ENCODE assay signal across 9 cellular contexts in genomic region chr19:41595258-41595889, GRCh38. TPM values are rescaled to one million over a fixed set of nuclear protein-coding genes. Genes with fewer than 3 reads are reported as not detected.
A peak's percentile ranks its signal among the peaks of the same experiment; 100 is the strongest.
DNase-seq lines count a peak whose midpoint lies in the region; ATAC-seq, FAIRE-seq and TF ChIP-seq lines count a peak whose summit lies in the region.
"Had no signal": no experiment of that assay in that cellular context is flagged by ENCODE, and none has a peak within 500 bp of the region (broad histone marks: within the 10 kb centered on the region; RNA-seq: fewer than 3 reads in every experiment).

No MANE protein-coding gene starts in this region.

- WGBS in H1 (ENCODE audit: extremely low coverage in 1 of 2, insufficient coverage in 1 of 2, insufficient read length in 1 of 2, insufficient replicate concordance in 2 of 2, low coverage in 1 of 2, low lambda C conversion rate in 2 of 2, missing lambda C conversion rate in 1 of 2), 2 experiments = 33% methylated on average over 4 of the region's 4 CpGs; no CpG with 5 or more reads in 1 of the 2 experiments

- no peak overlapping the region for H4K8ac ChIP-seq in H1 (ENCODE audit: extremely low read depth, insufficient read depth, low read length)

- peak; percentile 60 to 71 (median 65) for TF ChIP-seq CTCF in H1 (IDR thresholded peaks at IDR 0.05; ENCODE audit: control extremely low read depth in 1 of 3, insufficient read depth in 1 of 3, low read depth in 1 of 3, low read length in 3 of 3)

- no peak overlapping the region for H3K4me3 ChIP-seq in H1 (ENCODE audit: extremely low read depth in 1 of 4, insufficient read depth in 2 of 4, low read depth in 3 of 4, low read length in 4 of 4)

- no peaks in the 10 kb centered on the region for H3K79me2 ChIP-seq in H1 (ENCODE audit: control insufficient read depth in 1 of 2, insufficient read depth in 2 of 2, low read length in 2 of 2)

- H3K27me3 ChIP-seq in H1 (replicated peaks in 1 of 4; ENCODE audit: control insufficient read depth in 3 of 4, extremely low read depth in 1 of 4, insufficient read depth in 3 of 4, low read length in 3 of 4) = no peaks in the 10 kb centered on the region

- H4K20me1 ChIP-seq in H1 (replicated peaks in 1 of 2; ENCODE audit: control insufficient read depth in 1 of 2, insufficient read depth in 2 of 2, low read length in 2 of 2) = peaks cover 0 to 1% of the 10 kb centered on the region in 2 experiments

- no peak for TF ChIP-seq POLR2A in H1 (IDR thresholded peaks at IDR 0.05; ENCODE audit: control extremely low read depth in 1 of 2, low read depth in 2 of 2, low read length in 2 of 2)

- H3K36me3 Mint-ChIP-seq in activated CD4-positive, alpha-beta memory T cell treated with anti-CD3 and anti-CD28 coated beads, Interleukin-2, amount 10 ng/mL, durations not matched to agents 7 days and 5 days (ENCODE audit: low read depth) = no peaks in the 10 kb centered on the region
- H3K36me3 Mint-ChIP-seq: activated naive CD8-positive, alpha-beta T cell had no signal

- no peak overlapping the region for H2BK120ac ChIP-seq in H1 (replicated peaks; ENCODE audit: low read depth, low read length)

- peak; percentile 48 for DNase-seq in DMS79 treated with DMSO at 0.1 percent for 48 hours (lab: John Stamatoyannopoulos, UW)
- peak; percentile 81 for DNase-seq in NCI-H748 (lab: John Stamatoyannopoulos, UW; ENCODE audit: unreplicated experiment)
- peak; percentile 81 for DNase-seq in activated CD4-positive, alpha-beta memory T cell treated with anti-CD3 and anti-CD28 coated beads, Interleukin-2, amount 10 ng/mL, durations not matched to agents 7 days and 5 days
- peak in 1 of 2 experiments; percentile 52 for DNase-seq in H1 (ENCODE audit: low read depth in 1 of 2, low spot score in 2 of 2)
- peak; percentile 62 for DNase-seq in myocyte (ENCODE audit: low read depth)
- peak; percentile 62 for DNase-seq in stimulated activated naive CD4-positive, alpha-beta T cell treated with Interleukin-2 at 50 U/mL for 16 hours (lab: John Stamatoyannopoulos, UW)

- no peak overlapping the region for H2BK5ac ChIP-seq in H1 (ENCODE audit: low read depth, low read length)

- no peak overlapping the region for H3K27ac Mint-ChIP-seq in activated CD4-positive, alpha-beta memory T cell treated with anti-CD3 and anti-CD28 coated beads, Interleukin-2, amount 10 ng/mL, durations not matched to agents 7 days and 5 days
- H3K27ac Mint-ChIP-seq: activated naive CD8-positive, alpha-beta T cell had no signal

- H3K4me1 ChIP-seq in H1 (replicated peaks in 1 of 4; ENCODE audit: control insufficient read depth in 3 of 4, insufficient read depth in 4 of 4, low read length in 3 of 4) = no peaks in the 10 kb centered on the region

- no peak overlapping the region for H3K4me3 Mint-ChIP-seq in activated CD4-positive, alpha-beta memory T cell treated with anti-CD3 and anti-CD28 coated beads, Interleukin-2, amount 10 ng/mL, durations not matched to agents 7 days and 5 days
- H3K4me3 Mint-ChIP-seq: activated naive CD8-positive, alpha-beta T cell had no signal

- H3K56ac ChIP-seq in H1 (replicated peaks; ENCODE audit: insufficient read length, low read depth, low read length) = no peak overlapping the region

- ATAC-seq in HG02938 (IDR thresholded peaks at IDR 0.05; ENCODE audit: unreplicated experiment) = peak; percentile 70
- ATAC-seq in GM18519 (IDR thresholded peaks at IDR 0.05; ENCODE audit: low FRiP score, unreplicated experiment) = no peak

- no peak for TF ChIP-seq EP300 in H1 (IDR thresholded peaks at IDR 0.05; ENCODE audit: borderline replicate concordance in 1 of 2, low read depth in 2 of 2, low read length in 2 of 2)

- no peak overlapping the region for H3K9ac ChIP-seq in H1 (replicated peaks in 1 of 4; ENCODE audit: extremely low read depth in 1 of 4, low read depth in 3 of 4, low read length in 3 of 4)

- no peak overlapping the region for H3K4me2 ChIP-seq in H1 (ENCODE audit: insufficient read depth in 1 of 2, low read depth in 2 of 2, low read length in 2 of 2)

- H3K4ac ChIP-seq in H1 (replicated peaks; ENCODE audit: insufficient read length, low read depth, low read length) = no peak overlapping the region

- H2BK12ac ChIP-seq in H1 (ENCODE audit: low read depth, low read length) = no peak overlapping the region

- H2BK15ac ChIP-seq in H1 (ENCODE audit: low read length) = no peak overlapping the region

- H3K9me3 ChIP-seq in H1 (ENCODE audit: insufficient read depth in 2 of 2, low read depth in 1 of 2, low read length in 1 of 2) = peaks cover 23 to 24% of the 10 kb centered on the region in 2 experiments

- H4K91ac ChIP-seq in H1 (replicated peaks; ENCODE audit: insufficient read length, low read length) = no peak overlapping the region

- peaks cover 34% of the 10 kb centered on the region for H3K27me3 Mint-ChIP-seq in activated CD4-positive, alpha-beta memory T cell treated with anti-CD3 and anti-CD28 coated beads, Interleukin-2, amount 10 ng/mL, durations not matched to agents 7 days and 5 days

- no peak overlapping the region for H2AK5ac ChIP-seq in H1 (ENCODE audit: low read depth, low read length)

- peaks cover 15% of the 10 kb centered on the region for H3K4me1 Mint-ChIP-seq in activated CD4-positive, alpha-beta memory T cell treated with anti-CD3 and anti-CD28 coated beads, Interleukin-2, amount 10 ng/mL, durations not matched to agents 7 days and 5 days

- H3K14ac ChIP-seq in H1 (ENCODE audit: insufficient read length) = no peak overlapping the region

- H3K9me3 Mint-ChIP-seq in activated CD4-positive, alpha-beta memory T cell treated with anti-CD3 and anti-CD28 coated beads, Interleukin-2, amount 10 ng/mL, durations not matched to agents 7 days and 5 days = no peaks in the 10 kb centered on the region

- POLR2A ChIA-PET in activated CD4-positive, alpha-beta memory T cell treated with anti-CD3 and anti-CD28 coated beads, Interleukin-2, amount 10 ng/mL, durations not matched to agents 7 days and 5 days (lab: Charles Lee) = interaction anchor here (1.0 to 1.1 kb wide), 2 partner anchors 65 to 145 kb away, joined by 3 to 4 read pairs; no protein-coding TSS in a partner anchor
- POLR2A ChIA-PET in H1 (lab: Charles Lee; ENCODE audit: partially characterized antibody) = no interaction called here

- no peaks in the 10 kb centered on the region for H3K79me1 ChIP-seq in H1 (ENCODE audit: low read depth, low read length)

- no peak overlapping the region for H2AFZ ChIP-seq in H1 (ENCODE audit: low read length)

- H3K23ac ChIP-seq in H1 (ENCODE audit: insufficient read length) = no peak overlapping the region

- no peaks in the 10 kb centered on the region for H3K36me3 ChIP-seq in H1 (ENCODE audit: control insufficient read depth in 2 of 4, insufficient read depth in 4 of 4, low read length in 3 of 4)

- no peaks in the 10 kb centered on the region for H3K23me2 ChIP-seq in H1 (ENCODE audit: low read depth, low read length)

- peak; percentile 65 for FAIRE-seq in H1 (lab: Jason Lieb, UNC)

- no peak overlapping the region for H3K27ac ChIP-seq in H1 (ENCODE audit: low read depth, low read length)

- CTCF ChIA-PET in activated CD4-positive, alpha-beta memory T cell treated with anti-CD3 and anti-CD28 coated beads, Interleukin-2, amount 10 ng/mL, durations not matched to agents 7 days and 5 days (lab: Charles Lee) = interaction anchor here (0.7 to 5.9 kb wide), 11 partner anchors 9 to 156 kb away, joined by 3 to 60 read pairs (median 6); partner anchors contain the start of genes CEACAM21 and DMAC2
- CTCF ChIA-PET in H1 (lab: Charles Lee; ENCODE audit: partially characterized antibody) = interaction anchor here (0.6 to 1.6 kb wide), 9 partner anchors 9 to 158 kb away, joined by 3 to 5 read pairs (median 3); no protein-coding TSS in a partner anchor

- H4K5ac ChIP-seq in H1 (ENCODE audit: insufficient read length, low read depth, low read length) = no peak overlapping the region

- no peak overlapping the region for H2BK20ac ChIP-seq in H1 (ENCODE audit: low read length)

- TF ChIP-seq RAD21 in H1 (IDR thresholded peaks at IDR 0.05 in 1 of 2, conservative IDR thresholded peaks at IDR 0.05 in 1 of 2; ENCODE audit: low read depth in 2 of 2, low read length in 2 of 2) = peak; percentile 53 to 62

- H3K18ac ChIP-seq in H1 (ENCODE audit: extremely low read depth, low read length) = no peak overlapping the region

TF ChIP-seq in H1, 55 proteins besides CTCF, POLR2A, EP300 and RAD21 (continues in another document):
- TF ChIP-seq SP2 (IDR thresholded peaks at IDR 0.05; ENCODE audit: low read length) (no peak), EGR1 (IDR thresholded peaks at IDR 0.05; ENCODE audit: borderline replicate concordance, low read depth, low read length) (no peak), POLR2AphosphoS5 (IDR thresholded peaks at IDR 0.05; ENCODE audit: low read depth, low read length) (no peak)

RNA-seq across cellular contexts. Expression of gene CEACAM21, which starts 19.4 kb away (rescaled TPM):
- 10 to 100 TPM; 77.0 to 77.8 TPM for total RNA-seq in activated CD4-positive, alpha-beta memory T cell treated with anti-CD3 and anti-CD28 coated beads, Interleukin-2, amount 10 ng/mL, durations not matched to agents 7 days and 5 days
- total RNA-seq in H1 (2021; fragmentation: NEBNext Ultra II Directional; extraction: Animal tissue kit (Norgen Biotek cat#: 25700)) = not detected in 2 replicates
- 0.06 TPM in 1 of 2 replicates, not detected in the other for polyA plus RNA-seq in H1 (2011; rRNA removed)
- polyA plus RNA-seq in H1 (2011; cell fraction: cytosol; rRNA removed) = not detected
- not detected for polyA plus RNA-seq in H1 (2011; cell fraction: nucleus; rRNA removed)
- polyA plus RNA-seq in H1 (2012, experiment 1 of 2) = 0.20 to 0.36 TPM in 2 of 4 replicates, not detected in the others
- polyA plus RNA-seq in H1 (2012, experiment 2 of 2) = not detected
- polyA plus RNA-seq in H1 (2013, experiment 1 of 2) = 0.12 TPM
- 0.11 TPM for polyA plus RNA-seq in H1 (2013, experiment 2 of 2)
- polyA minus RNA-seq in H1 (2011; rRNA and poly(A)+ RNA removed) = not detected in 2 replicates
- not detected for polyA minus RNA-seq in H1 (2011; cell fraction: cytosol; rRNA and poly(A)+ RNA removed)
- polyA minus RNA-seq in H1 (2011; cell fraction: nucleus; rRNA and poly(A)+ RNA removed) = not detected
- total RNA-seq in myocyte = not detected in 2 replicates
- polyA plus RNA-seq in myocyte (2012) = not detected

RNA-seq across cellular contexts. Expression of gene CEACAM4, which starts 31.5 kb away (rescaled TPM):
- total RNA-seq in activated CD4-positive, alpha-beta memory T cell treated with anti-CD3 and anti-CD28 coated beads, Interleukin-2, amount 10 ng/mL, durations not matched to agents 7 days and 5 days = not detected
- not detected in 2 replicates for total RNA-seq in H1 (2021; fragmentation: NEBNext Ultra II Directional; extraction: Animal tissue kit (Norgen Biotek cat#: 25700))
- polyA plus RNA-seq in H1 (2011; rRNA removed) = not detected in 2 replicates
- polyA plus RNA-seq in H1 (2011; cell fraction: cytosol; rRNA removed) = not detected
- polyA plus RNA-seq in H1 (2011; cell fraction: nucleus; rRNA removed) = not detected
- polyA plus RNA-seq in H1 (2012, experiment 1 of 2) = not detected in 4 replicates
- polyA plus RNA-seq in H1 (2012, experiment 2 of 2) = not detected
- polyA plus RNA-seq in H1 (2013, experiment 1 of 2) = not detected
- not detected for polyA plus RNA-seq in H1 (2013, experiment 2 of 2)
- polyA minus RNA-seq in H1 (2011; rRNA and poly(A)+ RNA removed) = not detected in 2 replicates
- polyA minus RNA-seq in H1 (2011; cell fraction: cytosol; rRNA and poly(A)+ RNA removed) = not detected
- polyA minus RNA-seq in H1 (2011; cell fraction: nucleus; rRNA and poly(A)+ RNA removed) = not detected
- total RNA-seq in myocyte = not detected in 2 replicates
- polyA plus RNA-seq in myocyte (2012) = not detected

Comparison
In these comparisons a context has a peak if more than half of its experiments do, and no peak if none do; other contexts are left out.
1. RNA of gene CEACAM21, which starts 19.4 kb away (total RNA-seq): 77.0 to 77.8 TPM in activated CD4-positive, alpha-beta memory T cell treated with anti-CD3 and anti-CD28 coated beads, Interleukin-2, amount 10 ng/mL, durations not matched to agents 7 days and 5 days; not detected in H1 and not detected in myocyte; every median in the first group is over 10 times any median in the second.